Comparison of ENCODE assay signal across 28 cellular contexts in genomic region chr6:46156701-46157100, GRCh38. TPM values are rescaled to one million over a fixed set of nuclear protein-coding genes. Genes with fewer than 3 reads are reported as not detected.
"Had no signal": no experiment of that assay in that cellular context is flagged by ENCODE, and none has a peak within 500 bp of the region (broad histone marks: within the 10 kb centered on the region; RNA-seq: fewer than 3 reads in every experiment).

No MANE protein-coding gene starts in this region.

- H3K27me3 Mint-ChIP-seq: effector memory CD8-positive, alpha-beta T cell had no signal

- H3K4me1 ChIP-seq: esophagus muscularis mucosa, esophagus squamous epithelium, foreskin keratinocyte, gastroesophageal sphincter, heart left ventricle, heart right ventricle had no signal

- DNase-seq: cortex of kidney; dermis blood vessel endothelial cell; dorsolateral prefrontal cortex; effector CD4-positive, alpha-beta T cell; effector CD8-positive, alpha-beta T cell; effector memory CD4-positive, alpha-beta T cell; effector memory CD8-positive, alpha-beta T cell; endodermal cell; erythroblast; esophagus squamous epithelium; foreskin fibroblast; foreskin keratinocyte; foreskin melanocyte; gastrocnemius medialis; glutamatergic neuron; head of caudate nucleus; heart left ventricle; heart right ventricle; hippocampal formation had no signal

- H3K9me3 Mint-ChIP-seq: dendritic cell treated with granulocyte-macrophage colony-stimulating factor and Interleukin-4, amounts not matched to agents 40 ng/mL and 50 ng/mL, for 4 days; effector memory CD8-positive, alpha-beta T cell; endodermal cell had no signal

- ATAC-seq: effector memory CD8-positive, alpha-beta T cell; esophagus mucosa; foreskin keratinocyte; gastrocnemius medialis; gastroesophageal sphincter; heart left ventricle; heart right ventricle had no signal

- H3K4me2 ChIP-seq: hepatocyte had no signal

- H3K27ac ChIP-seq: coronary artery, dorsolateral prefrontal cortex, epithelial cell of prostate, esophagus muscularis mucosa, esophagus squamous epithelium, foreskin keratinocyte, gastrocnemius medialis, gastroesophageal sphincter, heart left ventricle, heart right ventricle, hepatocyte had no signal

- H3K4me3 Mint-ChIP-seq: dendritic cell treated with granulocyte-macrophage colony-stimulating factor and Interleukin-4, amounts not matched to agents 40 ng/mL and 50 ng/mL, for 4 days; effector memory CD8-positive, alpha-beta T cell; endodermal cell had no signal

- H3K27ac Mint-ChIP-seq: dendritic cell treated with granulocyte-macrophage colony-stimulating factor and Interleukin-4, amounts not matched to agents 40 ng/mL and 50 ng/mL, for 4 days; effector memory CD8-positive, alpha-beta T cell; endodermal cell had no signal

- H3K36me3 ChIP-seq: esophagus muscularis mucosa, esophagus squamous epithelium, gastrocnemius medialis, gastroesophageal sphincter, heart right ventricle had no signal

- H3K79me2 ChIP-seq: hepatocyte had no signal

- H3K27me3 ChIP-seq: dorsolateral prefrontal cortex, esophagus muscularis mucosa, esophagus squamous epithelium, gastrocnemius medialis, gastroesophageal sphincter, heart left ventricle, heart right ventricle, hepatocyte had no signal

- H2AFZ ChIP-seq: hepatocyte had no signal

- H3K4me3 ChIP-seq: coronary artery, dorsolateral prefrontal cortex, esophagus muscularis mucosa, esophagus squamous epithelium, gastrocnemius medialis, gastroesophageal sphincter, heart left ventricle, heart right ventricle, hepatocyte had no signal

- H3K9me3 ChIP-seq: esophagus muscularis mucosa, esophagus squamous epithelium, gastrocnemius medialis, gastroesophageal sphincter, heart right ventricle had no signal

RNA-seq across cellular contexts. Expression of gene ENPP5, which starts 14.1 kb away (rescaled TPM):
- total RNA-seq: endothelial cell of umbilical vein, glomerular endothelial cell had no signal
- polyA plus RNA-seq: endothelial cell of umbilical vein had no signal
